In genomic region chr7:137881607-137882260, GRCh38 we compare ENCODE assay signal across 1 cellular context.
TF ChIP-seq lines count a peak whose summit lies in the region.

No MANE protein-coding gene starts in this region.

TF ChIP-seq in H1, 55 proteins besides CTCF, POLR2A, EP300 and RAD21 (continued from another document):
- TF ChIP-seq, protein P1, sequence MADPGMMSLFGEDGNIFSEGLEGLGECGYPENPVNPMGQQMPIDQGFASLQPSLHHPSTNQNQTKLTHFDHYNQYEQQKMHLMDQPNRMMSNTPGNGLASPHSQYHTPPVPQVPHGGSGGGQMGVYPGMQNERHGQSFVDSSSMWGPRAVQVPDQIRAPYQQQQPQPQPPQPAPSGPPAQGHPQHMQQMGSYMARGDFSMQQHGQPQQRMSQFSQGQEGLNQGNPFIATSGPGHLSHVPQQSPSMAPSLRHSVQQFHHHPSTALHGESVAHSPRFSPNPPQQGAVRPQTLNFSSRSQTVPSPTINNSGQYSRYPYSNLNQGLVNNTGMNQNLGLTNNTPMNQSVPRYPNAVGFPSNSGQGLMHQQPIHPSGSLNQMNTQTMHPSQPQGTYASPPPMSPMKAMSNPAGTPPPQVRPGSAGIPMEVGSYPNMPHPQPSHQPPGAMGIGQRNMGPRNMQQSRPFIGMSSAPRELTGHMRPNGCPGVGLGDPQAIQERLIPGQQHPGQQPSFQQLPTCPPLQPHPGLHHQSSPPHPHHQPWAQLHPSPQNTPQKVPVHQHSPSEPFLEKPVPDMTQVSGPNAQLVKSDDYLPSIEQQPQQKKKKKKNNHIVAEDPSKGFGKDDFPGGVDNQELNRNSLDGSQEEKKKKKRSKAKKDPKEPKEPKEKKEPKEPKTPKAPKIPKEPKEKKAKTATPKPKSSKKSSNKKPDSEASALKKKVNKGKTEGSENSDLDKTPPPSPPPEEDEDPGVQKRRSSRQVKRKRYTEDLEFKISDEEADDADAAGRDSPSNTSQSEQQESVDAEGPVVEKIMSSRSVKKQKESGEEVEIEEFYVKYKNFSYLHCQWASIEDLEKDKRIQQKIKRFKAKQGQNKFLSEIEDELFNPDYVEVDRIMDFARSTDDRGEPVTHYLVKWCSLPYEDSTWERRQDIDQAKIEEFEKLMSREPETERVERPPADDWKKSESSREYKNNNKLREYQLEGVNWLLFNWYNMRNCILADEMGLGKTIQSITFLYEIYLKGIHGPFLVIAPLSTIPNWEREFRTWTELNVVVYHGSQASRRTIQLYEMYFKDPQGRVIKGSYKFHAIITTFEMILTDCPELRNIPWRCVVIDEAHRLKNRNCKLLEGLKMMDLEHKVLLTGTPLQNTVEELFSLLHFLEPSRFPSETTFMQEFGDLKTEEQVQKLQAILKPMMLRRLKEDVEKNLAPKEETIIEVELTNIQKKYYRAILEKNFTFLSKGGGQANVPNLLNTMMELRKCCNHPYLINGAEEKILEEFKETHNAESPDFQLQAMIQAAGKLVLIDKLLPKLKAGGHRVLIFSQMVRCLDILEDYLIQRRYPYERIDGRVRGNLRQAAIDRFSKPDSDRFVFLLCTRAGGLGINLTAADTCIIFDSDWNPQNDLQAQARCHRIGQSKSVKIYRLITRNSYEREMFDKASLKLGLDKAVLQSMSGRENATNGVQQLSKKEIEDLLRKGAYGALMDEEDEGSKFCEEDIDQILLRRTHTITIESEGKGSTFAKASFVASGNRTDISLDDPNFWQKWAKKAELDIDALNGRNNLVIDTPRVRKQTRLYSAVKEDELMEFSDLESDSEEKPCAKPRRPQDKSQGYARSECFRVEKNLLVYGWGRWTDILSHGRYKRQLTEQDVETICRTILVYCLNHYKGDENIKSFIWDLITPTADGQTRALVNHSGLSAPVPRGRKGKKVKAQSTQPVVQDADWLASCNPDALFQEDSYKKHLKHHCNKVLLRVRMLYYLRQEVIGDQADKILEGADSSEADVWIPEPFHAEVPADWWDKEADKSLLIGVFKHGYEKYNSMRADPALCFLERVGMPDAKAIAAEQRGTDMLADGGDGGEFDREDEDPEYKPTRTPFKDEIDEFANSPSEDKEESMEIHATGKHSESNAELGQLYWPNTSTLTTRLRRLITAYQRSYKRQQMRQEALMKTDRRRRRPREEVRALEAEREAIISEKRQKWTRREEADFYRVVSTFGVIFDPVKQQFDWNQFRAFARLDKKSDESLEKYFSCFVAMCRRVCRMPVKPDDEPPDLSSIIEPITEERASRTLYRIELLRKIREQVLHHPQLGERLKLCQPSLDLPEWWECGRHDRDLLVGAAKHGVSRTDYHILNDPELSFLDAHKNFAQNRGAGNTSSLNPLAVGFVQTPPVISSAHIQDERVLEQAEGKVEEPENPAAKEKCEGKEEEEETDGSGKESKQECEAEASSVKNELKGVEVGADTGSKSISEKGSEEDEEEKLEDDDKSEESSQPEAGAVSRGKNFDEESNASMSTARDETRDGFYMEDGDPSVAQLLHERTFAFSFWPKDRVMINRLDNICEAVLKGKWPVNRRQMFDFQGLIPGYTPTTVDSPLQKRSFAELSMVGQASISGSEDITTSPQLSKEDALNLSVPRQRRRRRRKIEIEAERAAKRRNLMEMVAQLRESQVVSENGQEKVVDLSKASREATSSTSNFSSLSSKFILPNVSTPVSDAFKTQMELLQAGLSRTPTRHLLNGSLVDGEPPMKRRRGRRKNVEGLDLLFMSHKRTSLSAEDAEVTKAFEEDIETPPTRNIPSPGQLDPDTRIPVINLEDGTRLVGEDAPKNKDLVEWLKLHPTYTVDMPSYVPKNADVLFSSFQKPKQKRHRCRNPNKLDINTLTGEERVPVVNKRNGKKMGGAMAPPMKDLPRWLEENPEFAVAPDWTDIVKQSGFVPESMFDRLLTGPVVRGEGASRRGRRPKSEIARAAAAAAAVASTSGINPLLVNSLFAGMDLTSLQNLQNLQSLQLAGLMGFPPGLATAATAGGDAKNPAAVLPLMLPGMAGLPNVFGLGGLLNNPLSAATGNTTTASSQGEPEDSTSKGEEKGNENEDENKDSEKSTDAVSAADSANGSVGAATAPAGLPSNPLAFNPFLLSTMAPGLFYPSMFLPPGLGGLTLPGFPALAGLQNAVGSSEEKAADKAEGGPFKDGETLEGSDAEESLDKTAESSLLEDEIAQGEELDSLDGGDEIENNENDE (IDR thresholded peaks at IDR 0.05; ENCODE audit: insufficient replicate concordance, low read length), result no peak
- TF ChIP-seq, protein P2, sequence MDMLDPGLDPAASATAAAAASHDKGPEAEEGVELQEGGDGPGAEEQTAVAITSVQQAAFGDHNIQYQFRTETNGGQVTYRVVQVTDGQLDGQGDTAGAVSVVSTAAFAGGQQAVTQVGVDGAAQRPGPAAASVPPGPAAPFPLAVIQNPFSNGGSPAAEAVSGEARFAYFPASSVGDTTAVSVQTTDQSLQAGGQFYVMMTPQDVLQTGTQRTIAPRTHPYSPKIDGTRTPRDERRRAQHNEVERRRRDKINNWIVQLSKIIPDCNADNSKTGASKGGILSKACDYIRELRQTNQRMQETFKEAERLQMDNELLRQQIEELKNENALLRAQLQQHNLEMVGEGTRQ (IDR thresholded peaks at IDR 0.05; ENCODE audit: low read length), result no peak
- TF ChIP-seq SP4 (IDR thresholded peaks at IDR 0.05; ENCODE audit: low read length), result no peak
- TF ChIP-seq JUND (IDR thresholded peaks at IDR 0.05; ENCODE audit: low read length), result no peak
- no peak for TF ChIP-seq FOSL1 (IDR thresholded peaks at IDR 0.05; ENCODE audit: insufficient read depth, low read depth, low read length)
- no peak for TF ChIP-seq SIN3A (conservative IDR thresholded peaks at IDR 0.05 in 1 of 2, IDR thresholded peaks at IDR 0.05 in 1 of 2; ENCODE audit: low read depth in 1 of 2, low read length in 2 of 2)
TF ChIP-seq in H1: peak in this region for 0.
